ENCODE assay signal across 13 cellular contexts in the genomic region with DNA sequence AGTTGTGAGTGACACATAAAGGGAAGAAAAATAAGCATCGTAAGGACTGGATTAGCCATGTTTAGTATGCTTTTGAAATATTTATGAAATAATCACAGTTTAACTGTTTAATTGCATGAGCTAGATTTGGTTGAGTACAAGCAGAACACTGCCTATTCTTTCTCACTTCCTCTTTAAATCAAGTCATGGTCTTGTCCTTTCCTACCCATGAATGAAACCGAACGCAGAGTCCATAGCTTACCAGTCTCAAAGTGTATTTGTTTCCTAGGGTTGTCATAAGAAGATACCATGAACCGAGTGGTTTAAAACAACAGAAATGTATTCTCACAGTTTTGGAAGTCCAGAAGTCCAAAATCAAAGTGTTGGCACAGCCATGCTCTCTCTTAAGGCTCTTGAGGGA.
A peak's percentile ranks its signal among the peaks of the same experiment; 100 is the strongest.
DNase-seq lines count a peak whose midpoint lies in the region; ATAC-seq and TF ChIP-seq lines count a peak whose summit lies in the region.
"Had no signal": no experiment of that assay in that cellular context is flagged by ENCODE, and none has a peak within 500 bp of the region (broad histone marks: within the 10 kb centered on the region; RNA-seq: fewer than 3 reads in every experiment).

No MANE protein-coding gene starts in this region.

- in situ Hi-C loops in GM13976 (cut with MboI; ENCODE audit: low sequenced_read_pairs, unreplicated experiment) (no loop called here), ACHN (cut with HindIII; ENCODE audit: low pct_ligation_motif_present, low pct_unique_long_range_greater_than_20kb, low sequenced_read_pairs) (no loop called here)

- ATAC-seq in GM19351 (IDR thresholded peaks at IDR 0.05; ENCODE audit: unreplicated experiment) (peak; percentile 85), HG02623 (IDR thresholded peaks at IDR 0.05; ENCODE audit: unreplicated experiment) (peak; percentile 89), HG03159 (IDR thresholded peaks at IDR 0.05; ENCODE audit: unreplicated experiment) (peak; percentile 94)
- ATAC-seq: stimulated activated effector memory CD8-positive, alpha-beta T cell treated with anti-CD3 and anti-CD28 coated beads, Interleukin-12 subunit alpha, Interleukin-12 subunit beta, amount 100 ng/mL, for 72 hours; T-cell had no signal

- DNase-seq in GM13976 (ENCODE audit: low spot score) (peak; percentile 37), ACHN (no peak), SIG-M5 (lab: John Stamatoyannopoulos, UW) (no peak), NCI-H524 treated with DMSO at 0.1 percent for 48 hours (lab: John Stamatoyannopoulos, UW) (no peak), epidermal melanocyte (ENCODE audit: insufficient read length, low spot score) (no peak)
- DNase-seq: activated effector memory CD4-positive, alpha-beta T cell treated with Interleukin-2 at 50 U/mL for 16 hours; kidney glomerular epithelial cell; Peyer's patch; T-cell had no signal

- no peak for TF ChIP-seq CTCF in GM13976 (IDR thresholded peaks at IDR 0.05; ENCODE audit: borderline replicate concordance, control extremely low read depth, extremely low read depth, insufficient read depth, missing control alignments)
